16 cellular contexts compared by ENCODE assay signal in genomic region chr15:93478922-93479321, GRCh38.
"Had no signal": no experiment of that assay in that cellular context is flagged by ENCODE, and none has a peak within 500 bp of the region (broad histone marks: within the 10 kb centered on the region; RNA-seq: fewer than 3 reads in every experiment).

No MANE protein-coding gene starts in this region.

- H3K36me3 Mint-ChIP-seq: activated naive CD8-positive, alpha-beta T cell treated with anti-CD3 and anti-CD28 coated beads, Interleukin-2, amount 10 ng/mL, durations not matched to agents 7 days and 5 days had no signal

- H3K4me2 ChIP-seq: smooth muscle cell had no signal

- H3K4me1 ChIP-seq: foreskin keratinocyte, right atrium auricular region, tibial artery, uterus had no signal

- H3K4me3 ChIP-seq: right atrium auricular region, smooth muscle cell, tibial artery, uterus had no signal

- H3K36me3 ChIP-seq: neutrophil, right atrium auricular region, tibial artery, uterus had no signal

- H3K27me3 ChIP-seq: foreskin keratinocyte, right atrium auricular region, tibial artery, uterus had no signal

- ATAC-seq: activated T-cell treated with anti-CD3 and anti-CD28 coated beads, Interleukin-2, amount 50 U/mL, for 4 hours; foreskin keratinocyte had no signal

- H3K4me1 Mint-ChIP-seq: activated naive CD8-positive, alpha-beta T cell treated with anti-CD3 and anti-CD28 coated beads, Interleukin-2, amount 10 ng/mL, durations not matched to agents 7 days and 5 days had no signal

- DNase-seq: activated CD4-positive, alpha-beta T cell treated with anti-CD3 and anti-CD28 coated beads for 1 hour; activated CD4-positive, alpha-beta T cell treated with anti-CD3 and anti-CD28 coated beads, Interleukin-2, amount 50 U/mL, for 48 hours; activated effector memory CD4-positive, alpha-beta T cell treated with anti-CD3 and anti-CD28 coated beads, Interleukin-2, amount 50 U/mL, for 16 hours; activated naive CD8-positive, alpha-beta T cell treated with anti-CD3 and anti-CD28 coated beads, Interleukin-2, amount 10 ng/mL, durations not matched to agents 7 days and 5 days; activated T-cell treated with anti-CD3 and anti-CD28 coated beads, Interleukin-2, amount 50 U/mL, for 4 hours; anterior cingulate cortex; foreskin keratinocyte; posterior cingulate gyrus; T-helper 9 cell had no signal

- H3K27me3 Mint-ChIP-seq: activated naive CD8-positive, alpha-beta T cell treated with anti-CD3 and anti-CD28 coated beads, Interleukin-2, amount 10 ng/mL, durations not matched to agents 7 days and 5 days had no signal

- H3K4me3 Mint-ChIP-seq: activated naive CD8-positive, alpha-beta T cell treated with anti-CD3 and anti-CD28 coated beads, Interleukin-2, amount 10 ng/mL, durations not matched to agents 7 days and 5 days; activated T-cell treated with anti-CD3 and anti-CD28 coated beads, Interleukin-2, amount 50 U/mL, for 4 hours had no signal

- FAIRE-seq: bronchial epithelial cell, islet of Langerhans had no signal

- H3K9me3 Mint-ChIP-seq: activated naive CD8-positive, alpha-beta T cell treated with anti-CD3 and anti-CD28 coated beads, Interleukin-2, amount 10 ng/mL, durations not matched to agents 7 days and 5 days; activated T-cell treated with anti-CD3 and anti-CD28 coated beads, Interleukin-2, amount 50 U/mL, for 4 hours had no signal

- H3K27ac ChIP-seq: foreskin keratinocyte, neutrophil, right atrium auricular region, tibial artery had no signal

- H3K27ac Mint-ChIP-seq: activated naive CD8-positive, alpha-beta T cell treated with anti-CD3 and anti-CD28 coated beads, Interleukin-2, amount 10 ng/mL, durations not matched to agents 7 days and 5 days had no signal

- H3K9me3 ChIP-seq: neutrophil, right atrium auricular region, tibial artery, uterus had no signal
